In the genomic region with DNA sequence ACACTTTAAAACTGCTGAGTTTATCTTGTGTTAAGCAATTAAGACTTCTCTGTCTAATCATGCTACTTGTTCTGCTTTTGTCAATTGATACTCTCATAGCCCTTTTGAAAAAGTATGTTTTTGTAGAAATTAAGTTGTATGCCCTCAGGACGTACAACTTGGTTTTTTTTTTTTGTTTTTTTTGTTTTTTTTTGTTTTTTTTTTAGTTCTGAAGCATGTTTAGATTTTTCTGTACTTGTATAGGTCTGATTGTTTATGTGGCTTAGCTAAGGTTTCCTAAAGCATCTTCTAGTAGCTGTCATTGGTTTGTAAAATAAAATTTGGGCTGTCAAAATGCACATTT, we compare ENCODE assay signal across 19 cellular contexts. TPM values are rescaled to one million over a fixed set of nuclear protein-coding genes. Genes with fewer than 3 reads are reported as not detected.
DNase-seq lines count a peak whose midpoint lies in the region; ATAC-seq and TF ChIP-seq lines count a peak whose summit lies in the region.
"Had no signal": no experiment of that assay in that cellular context is flagged by ENCODE, and none has a peak within 500 bp of the region (broad histone marks: within the 10 kb centered on the region; RNA-seq: fewer than 3 reads in every experiment).

No MANE protein-coding gene starts in this region.

- no peak overlapping the region for H3K9ac ChIP-seq in BLaER1

- H3K36me3 Mint-ChIP-seq in T-cell (peaks cover 55% of the 10 kb centered on the region), naive B cell (peaks cover 5 to 11% of the 10 kb centered on the region in 2 donors)

- no peaks in the 10 kb centered on the region for H3K9me3 ChIP-seq in A673 (ENCODE audit: low read depth, low read length, poor library complexity, severe bottlenecking)
- no peaks in the 10 kb centered on the region for H3K9me3 ChIP-seq in BLaER1
- H3K9me3 ChIP-seq: colonic mucosa, gastrocnemius medialis, lower lobe of right lung, right atrium auricular region, testis had no signal

- H3K4me3 Mint-ChIP-seq in T-cell: peak overlapping the region in 1 of 3 donors; percentile 63
- H3K4me3 Mint-ChIP-seq in naive B cell: peak overlapping the region in 5 of 8 donors; percentile 3 to 36 (median 22)
- H3K4me3 Mint-ChIP-seq: neural crest cell had no signal

- H3K4me3 ChIP-seq in A673 (ENCODE audit: low read depth, low read length, poor library complexity, severe bottlenecking) (no peak overlapping the region), BLaER1 (no peak overlapping the region)
- H3K4me3 ChIP-seq: colonic mucosa, gastrocnemius medialis, lower lobe of right lung, right atrium auricular region, testis had no signal

- H3K27me3 Mint-ChIP-seq in T-cell (no peaks in the 10 kb centered on the region), naive B cell (no peaks in the 10 kb centered on the region)

- POLR2A ChIA-PET in A673 (lab: Charles Lee; ENCODE audit: low non-redundant PET) (interaction anchor here (0.6 kb wide), 1 partner anchor 14 kb away, joined by 4 read pairs; no protein-coding TSS in a partner anchor), T-cell (lab: Charles Lee) (interaction anchor here in 1 of 2 donors (0.7 kb wide), 1 partner anchor 244 kb away, joined by 6 read pairs; a partner anchor contains a TSS)

- H3K9me3 Mint-ChIP-seq in T-cell: no peaks in the 10 kb centered on the region
- no peaks in the 10 kb centered on the region for H3K9me3 Mint-ChIP-seq in naive B cell
- H3K9me3 Mint-ChIP-seq: neural crest cell had no signal

- intact Hi-C loops in A673 (cut with micrococcal nuclease; ENCODE audit: unreplicated experiment): loop anchor here (10.0 kb wide), 1 partner anchor 208 kb away; no protein-coding TSS in a partner anchor

- peak overlapping the region; percentile 49 for H3K27ac ChIP-seq in A673 (ENCODE audit: low read depth, low read length, poor library complexity, severe bottlenecking)
- no peak overlapping the region for H3K27ac ChIP-seq in BLaER1
- H3K27ac ChIP-seq: colonic mucosa, lower lobe of right lung, right atrium auricular region, testis had no signal

- no TSS peak for BruUV-seq in A673 (replicated peaks; lab: Mats Ljungman, UMichigan)

- peaks cover 39% of the 10 kb centered on the region for H3K4me1 ChIP-seq in A673 (ENCODE audit: insufficient read depth, low read length, poor library complexity, severe bottlenecking)
- H3K4me1 ChIP-seq in BLaER1: peaks cover 73% of the 10 kb centered on the region

- peak overlapping the region; percentile 38 for H3K4me2 ChIP-seq in BLaER1

- H3K27me3 ChIP-seq in A673 (replicated peaks; ENCODE audit: insufficient read depth, low read depth, low read length, poor library complexity) (no peaks in the 10 kb centered on the region), BLaER1 (no peaks in the 10 kb centered on the region)
- H3K27me3 ChIP-seq: colonic mucosa, gastrocnemius medialis, right atrium auricular region, testis had no signal

- H4K20me1 ChIP-seq in BLaER1: peaks cover 100% of the 10 kb centered on the region

- CTCF ChIA-PET in A673 (lab: Charles Lee): no interaction called here
- CTCF ChIA-PET in T-cell (lab: Charles Lee): no interaction called here

- ATAC-seq in T-cell (replicated peaks in 1 of 4) (no peak), naive B cell (ENCODE audit: low read depth in 2 of 2) (no peak), GM21786 (IDR thresholded peaks at IDR 0.05; ENCODE audit: unreplicated experiment) (no peak)
- ATAC-seq: gastrocnemius medialis had no signal

- no peak for TF ChIP-seq CTCF in A673 (conservative IDR thresholded peaks at IDR 0.05; ENCODE audit: low read depth, low read length)

- peak overlapping the region; percentile 62 to 82 for H3K27ac Mint-ChIP-seq in T-cell
- H3K27ac Mint-ChIP-seq in naive B cell: peak overlapping the region in 4 of 6 donors; percentile 26 to 86 (median 50)

- no peak for DNase-seq in A673 (ENCODE audit: low spot score)
- no peak for DNase-seq in T-cell
- DNase-seq in naive B cell: no peak
- DNase-seq in NCI-H524 treated with DMSO at 0.1 percent for 48 hours (lab: John Stamatoyannopoulos, UW): no peak
- no peak for DNase-seq in NCI-H2107 treated with DMSO at 0.1 percent for 48 hours (lab: John Stamatoyannopoulos, UW; ENCODE audit: unreplicated experiment)
- DNase-seq: activated CD4-positive, CD25-positive, alpha-beta regulatory T cell; colonic mucosa; gastrocnemius medialis; HCEC 1CT; lower lobe of right lung; NCI-H1048; NCI-H82; stimulated activated CD4-positive, alpha-beta T cell treated with anti-CD3 and anti-CD28 coated beads, Interleukin-1b, Interleukin-23, amount 100 ng/mL, for 48 hours; T-helper 1 cell; testis had no signal

- H3K36me3 ChIP-seq in A673 (ENCODE audit: insufficient read depth, low read length, poor library complexity, severe bottlenecking) (peaks cover 86% of the 10 kb centered on the region), BLaER1 (peaks cover 91% of the 10 kb centered on the region)
- H3K36me3 ChIP-seq: colonic mucosa had no signal

- H3K4me1 Mint-ChIP-seq in T-cell: peaks cover 95 to 99% (median 96%) of the 10 kb centered on the region in 3 donors
- H3K4me1 Mint-ChIP-seq in naive B cell: peaks cover 70 to 94% (median 70%) of the 10 kb centered on the region in 3 donors

RNA-seq across cellular contexts. Expression of a gene that starts 21.4 kb away (rescaled TPM):
- total RNA-seq in A673 (2021) (83.8 and 90.4 TPM in 2 replicates), T-cell (100 to 1,000 TPM in 2 of 5 donors, 10 to 100 TPM in 3; 79.3 to 123 (median 87.1) TPM)
- 10 to 100 TPM; 10.1 to 24.8 (median 14.5) TPM for polyA plus RNA-seq in naive B cell (ENCODE audit: low read depth in 6 of 6)
